ENCODE assay signal across 19 cellular contexts in the genomic region with DNA sequence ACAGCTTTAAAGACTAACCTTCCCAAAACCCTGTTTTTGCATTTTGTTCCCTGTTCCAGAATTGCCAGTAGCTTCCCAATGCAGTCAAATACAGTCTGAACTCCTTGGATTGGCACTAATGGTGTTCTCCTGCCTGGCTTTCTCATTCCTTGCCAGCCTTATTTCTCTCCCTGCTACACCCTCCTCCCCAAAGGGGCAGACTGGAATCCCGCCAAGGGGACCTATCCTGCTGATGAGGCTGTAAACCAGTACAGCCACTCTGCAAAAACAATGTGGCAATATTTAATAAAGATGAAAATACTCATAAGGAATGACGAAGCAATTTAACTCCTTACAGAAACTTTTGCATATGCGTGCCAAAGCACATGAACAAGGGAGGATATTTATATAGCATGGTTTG. TPM values are rescaled to one million over a fixed set of nuclear protein-coding genes. Genes with fewer than 3 reads are reported as not detected.
DNase-seq lines count a peak whose midpoint lies in the region; ATAC-seq, FAIRE-seq and TF ChIP-seq lines count a peak whose summit lies in the region.
"Had no signal": no experiment of that assay in that cellular context is flagged by ENCODE, and none has a peak within 500 bp of the region (broad histone marks: within the 10 kb centered on the region; RNA-seq: fewer than 3 reads in every experiment).

No MANE protein-coding gene starts in this region.

- no peak for TF ChIP-seq CTCF in VCaP (conservative IDR thresholded peaks at IDR 0.05)
- no peak for TF ChIP-seq CTCF in bronchial epithelial cell (IDR thresholded peaks at IDR 0.05; ENCODE audit: insufficient read depth, low read length, severe bottlenecking)
- TF ChIP-seq CTCF in lung (IDR thresholded peaks at IDR 0.05; ENCODE audit: control extremely low read depth, extremely low read depth), result no peak
- TF ChIP-seq CTCF in upper lobe of right lung (IDR thresholded peaks at IDR 0.05), result no peak

- no peaks in the 10 kb centered on the region for H3K27me3 ChIP-seq in bronchial epithelial cell (ENCODE audit: control insufficient read depth, insufficient read depth, low read length)
- no peaks in the 10 kb centered on the region for H3K27me3 ChIP-seq in lung (ENCODE audit: control insufficient read depth, insufficient read depth)
- H3K27me3 ChIP-seq in upper lobe of right lung, result no peaks in the 10 kb centered on the region

- H3K4me1 ChIP-seq in lung (ENCODE audit: control insufficient read depth in 2 of 2, insufficient read depth in 2 of 2, low read length in 2 of 2), result no peaks in the 10 kb centered on the region
- H3K4me1 ChIP-seq in upper lobe of right lung, result no peaks in the 10 kb centered on the region
- H3K4me1 ChIP-seq: HAP-1 had no signal

- no peak for ATAC-seq in lung (ENCODE audit: insufficient read depth, low FRiP score)
- peak; percentile 51 for ATAC-seq in upper lobe of right lung
- no peak for ATAC-seq in GM19397 (IDR thresholded peaks at IDR 0.05; ENCODE audit: unreplicated experiment)
- ATAC-seq: GM12878, GM23338 had no signal

- intact Hi-C loops in upper lobe of right lung (cut with DNase I), result no loop called here

- H3K27ac ChIP-seq in VCaP (peak overlapping the region; percentile 22; the same call in 1 of the 2 replicates), lung (ENCODE audit: low read depth in 1 of 2, low read length in 1 of 2) (no peak overlapping the region), upper lobe of right lung (no peak overlapping the region)

- no peak overlapping the region for H3K4me3 ChIP-seq in bronchial epithelial cell (ENCODE audit: low read depth, low read length)
- no peak overlapping the region for H3K4me3 ChIP-seq in lung
- H3K4me3 ChIP-seq in upper lobe of right lung, result no peak overlapping the region
- H3K4me3 ChIP-seq: GM12878, GM23338, HAP-1 had no signal

- 80 to 93% methylated on average over 3 of the region's 3 CpGs for WGBS in lung, 2 donors

- H3K9me3 ChIP-seq in lung (ENCODE audit: control insufficient read depth in 2 of 2, insufficient read depth in 1 of 2, low read length in 1 of 2) (no peaks in the 10 kb centered on the region), upper lobe of right lung (no peaks in the 10 kb centered on the region)
- H3K9me3 ChIP-seq: HAP-1 had no signal

- H3K36me3 ChIP-seq in bronchial epithelial cell (ENCODE audit: control insufficient read depth, insufficient read depth, low read length), result no peaks in the 10 kb centered on the region
- H3K36me3 ChIP-seq in lung (ENCODE audit: control insufficient read depth in 2 of 2, insufficient read depth in 2 of 2, low read length in 2 of 2), result peaks cover 0 to 2% of the 10 kb centered on the region in 2 donors
- no peaks in the 10 kb centered on the region for H3K36me3 ChIP-seq in upper lobe of right lung
- H3K36me3 ChIP-seq: HAP-1 had no signal

- no peak for FAIRE-seq in bronchial epithelial cell (lab: Jason Lieb, UNC)
- FAIRE-seq: G401.6, GM12878, GM19239, H54 had no signal

- peak; percentile 5 for DNase-seq in bronchial epithelial cell (ENCODE audit: low read depth)
- DNase-seq in lung (ENCODE audit: low spot score), result peak; percentile 34
- DNase-seq in upper lobe of right lung, result peak; percentile 76
- DNase-seq in activated CD4-positive, alpha-beta T cell treated with anti-CD3 and anti-CD28 coated beads, Interleukin-2, amount 50 U/mL, for 1 hour, result no peak
- no peak for DNase-seq in mucosa of gallbladder (ENCODE audit: low spot score)
- DNase-seq: C1 segment of cervical spinal cord; Calu3; CD4-positive, alpha-beta memory T cell; COR-L47; DMS79 treated with DMSO at 0.1 percent for 48 hours; HFFc6 had no signal

RNA-seq across cellular contexts. Expression of a gene that starts 4.5 kb away (rescaled TPM):
- under 0.01 and 0.90 TPM in 2 replicates for total RNA-seq in bronchial epithelial cell
- total RNA-seq in lung, result 1 to 10 TPM; 5.2 to 9.6 TPM
- 1 to 10 TPM in 1 of 2 donors, under 1 TPM in 1; 0.85 to 2.5 TPM for polyA plus RNA-seq in lung
- 3.2 TPM for total RNA-seq in upper lobe of right lung
- 4.7 TPM for total RNA-seq in mucosa of gallbladder

RNA-seq across cellular contexts. Expression of a gene that starts 32.4 kb away (rescaled TPM):
- total RNA-seq in bronchial epithelial cell (65.8 and 79.8 TPM in 2 replicates), lung (100 to 1,000 TPM in 1 of 2 donors, 10 to 100 TPM in 1; 98.4 to 142 TPM), upper lobe of right lung (140 TPM), mucosa of gallbladder (171 TPM)
- 100 to 1,000 TPM in 1 of 2 donors, 10 to 100 TPM in 1; 69.9 to 110 TPM for polyA plus RNA-seq in lung

Comparison
In these comparisons a context has a peak if more than half of its experiments do, and no peak if none do; other contexts are left out.
1. DNase-seq: peak in bronchial epithelial cell (single experiment), lung (single experiment) and upper lobe of right lung (single experiment); none in activated CD4-positive, alpha-beta T cell treated with anti-CD3 and anti-CD28 coated beads, Interleukin-2, amount 50 U/mL, for 1 hour (single experiment) and mucosa of gallbladder (single experiment).